13 cellular contexts compared by ENCODE assay signal in the genomic region with DNA sequence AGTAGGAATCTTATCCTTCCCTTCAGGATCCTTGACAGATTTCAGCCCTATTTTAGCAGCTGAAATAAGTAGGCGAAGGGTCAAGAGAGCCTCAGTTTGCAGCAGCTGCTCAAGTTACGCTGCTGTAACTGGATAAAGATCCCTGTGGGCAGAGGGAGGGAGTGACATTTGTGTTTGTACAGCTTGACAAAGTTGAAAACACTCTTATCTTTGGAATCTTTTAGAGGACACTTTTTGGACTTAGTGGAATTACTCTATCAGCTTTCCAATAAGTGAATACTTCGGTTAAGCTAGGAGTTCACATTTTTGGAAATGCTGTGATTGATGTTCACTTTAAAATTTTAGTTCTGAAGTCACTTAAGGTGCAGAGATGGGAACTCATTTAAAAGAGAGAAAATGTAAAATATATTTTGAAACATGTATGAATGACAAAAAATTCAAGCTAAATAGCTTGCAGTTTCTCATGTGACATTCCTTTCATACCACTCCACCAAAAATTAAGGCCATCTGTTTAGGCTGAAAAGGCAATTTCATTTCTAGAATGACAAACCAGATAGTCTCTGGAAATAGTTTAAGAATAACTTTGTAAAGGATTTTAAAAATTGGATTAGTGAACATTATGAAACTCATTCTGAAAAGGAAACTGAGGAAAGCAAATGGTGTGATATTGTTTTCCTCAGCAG. TPM values are rescaled to one million over a fixed set of nuclear protein-coding genes. Genes with fewer than 3 reads are reported as not detected.
DNase-seq lines count a peak whose midpoint lies in the region; ATAC-seq and TF ChIP-seq lines count a peak whose summit lies in the region.
"Had no signal": no experiment of that assay in that cellular context is flagged by ENCODE, and none has a peak within 500 bp of the region (broad histone marks: within the 10 kb centered on the region; RNA-seq: fewer than 3 reads in every experiment).

No MANE protein-coding gene starts in this region.

- no peaks in the 10 kb centered on the region for H3K36me3 ChIP-seq in brain microvascular endothelial cell (replicated peaks)
- no peaks in the 10 kb centered on the region for H3K36me3 ChIP-seq in left lung

- H3K27me3 Mint-ChIP-seq in type B pancreatic cell = no peaks in the 10 kb centered on the region
- H3K27me3 Mint-ChIP-seq in natural killer cell treated with Interleukin-12 subunit alpha and Interleukin-12 subunit beta and Interleukin-15 and Interleukin-18, amount 100 ng/mL, for 72 hours = peaks cover 5 to 13% of the 10 kb centered on the region in 2 donors
- H3K27me3 Mint-ChIP-seq: brain had no signal

- H3K27ac ChIP-seq in brain microvascular endothelial cell (peak overlapping the region; percentile 43), left lung (no peak overlapping the region)

- DNase-seq in SHP77 (lab: John Stamatoyannopoulos, UW) = peak; percentile 37 to 42
- DNase-seq in SHP77 treated with DMSO at 0.1 percent for 48 hours (lab: John Stamatoyannopoulos, UW) = no peak
- DNase-seq in brain microvascular endothelial cell = peak; percentile 53
- DNase-seq in left lung = no peak
- no peak for DNase-seq in type B pancreatic cell (ENCODE audit: extremely low spot score, unreplicated experiment)
- DNase-seq in NCI-H2196 treated with DMSO at 0.1 percent for 48 hours (lab: John Stamatoyannopoulos, UW; ENCODE audit: unreplicated experiment) = no peak
- DNase-seq in GM19238 (ENCODE audit: insufficient read length, low spot score) = no peak
- DNase-seq in natural killer cell treated with Interleukin-12 subunit alpha and Interleukin-12 subunit beta and Interleukin-15 and Interleukin-18, amount 100 ng/mL, for 72 hours (ENCODE audit: low spot score) = no peak
- DNase-seq: GDM1; naive B cell; stimulated activated CD4-positive, alpha-beta T cell treated with anti-CD3 and anti-CD28 coated beads, Interleukin-4, amount 100 ng/mL, for 24 hours; SW 1271 had no signal

- H3K27me3 ChIP-seq in brain microvascular endothelial cell (replicated peaks) (no peaks in the 10 kb centered on the region), left lung (no peaks in the 10 kb centered on the region)

- no peaks in the 10 kb centered on the region for H3K36me3 Mint-ChIP-seq in type B pancreatic cell
- no peaks in the 10 kb centered on the region for H3K36me3 Mint-ChIP-seq in natural killer cell treated with Interleukin-12 subunit alpha and Interleukin-12 subunit beta and Interleukin-15 and Interleukin-18, amount 100 ng/mL, for 72 hours
- H3K36me3 Mint-ChIP-seq: brain, naive B cell had no signal

- peaks cover 50% of the 10 kb centered on the region for H3K4me1 Mint-ChIP-seq in type B pancreatic cell (ENCODE audit: unreplicated experiment)
- H3K4me1 Mint-ChIP-seq in natural killer cell treated with Interleukin-12 subunit alpha and Interleukin-12 subunit beta and Interleukin-15 and Interleukin-18, amount 100 ng/mL, for 72 hours (ENCODE audit: low read depth in 2 of 2) = no peaks in the 10 kb centered on the region
- H3K4me1 Mint-ChIP-seq: naive B cell had no signal

- H3K9me3 ChIP-seq in left lung = no peaks in the 10 kb centered on the region

- peak overlapping the region; percentile 49 for H3K4me3 Mint-ChIP-seq in type B pancreatic cell
- no peak overlapping the region for H3K4me3 Mint-ChIP-seq in natural killer cell treated with Interleukin-12 subunit alpha and Interleukin-12 subunit beta and Interleukin-15 and Interleukin-18, amount 100 ng/mL, for 72 hours
- H3K4me3 Mint-ChIP-seq: naive B cell had no signal

- intact Hi-C loops in left lung (cut with DNase I) = no loop called here

- no peak overlapping the region for H3K4me3 ChIP-seq in brain microvascular endothelial cell (ENCODE audit: low read depth, low read length)
- no peak overlapping the region for H3K4me3 ChIP-seq in left lung

- TF ChIP-seq CTCF in brain microvascular endothelial cell (IDR thresholded peaks at IDR 0.05; ENCODE audit: low read depth, low read length, missing control alignments) (no peak), left lung (IDR thresholded peaks at IDR 0.05) (no peak), type B pancreatic cell (conservative IDR thresholded peaks at IDR 0.05) (no peak)

- no peaks in the 10 kb centered on the region for H3K4me1 ChIP-seq in left lung

- peak overlapping the region; percentile 12 for H3K27ac Mint-ChIP-seq in type B pancreatic cell
- H3K27ac Mint-ChIP-seq in natural killer cell treated with Interleukin-12 subunit alpha and Interleukin-12 subunit beta and Interleukin-15 and Interleukin-18, amount 100 ng/mL, for 72 hours = no peak overlapping the region

- no peaks in the 10 kb centered on the region for H3K9me3 Mint-ChIP-seq in type B pancreatic cell
- H3K9me3 Mint-ChIP-seq in natural killer cell treated with Interleukin-12 subunit alpha and Interleukin-12 subunit beta and Interleukin-15 and Interleukin-18, amount 100 ng/mL, for 72 hours = no peaks in the 10 kb centered on the region
- H3K9me3 Mint-ChIP-seq: brain, naive B cell had no signal

- in situ Hi-C loops in brain microvascular endothelial cell (cut with HindIII; ENCODE audit: low pct_ligation_motif_present, low sequenced_read_pairs) = no loop called here

- ATAC-seq in left lung = peak; percentile 88
- ATAC-seq in natural killer cell treated with Interleukin-12 subunit alpha and Interleukin-12 subunit beta and Interleukin-15 and Interleukin-18, amount 100 ng/mL, for 72 hours = no peak

RNA-seq across cellular contexts. Expression of gene SLC38A4, which starts 55.2 kb away (rescaled TPM):
- total RNA-seq in left lung = 1 to 10 TPM in 1 of 2 donors, under 1 TPM in 1; 0.85 to 1.5 TPM
- total RNA-seq in type B pancreatic cell (ENCODE audit: low replicate concordance) = 11.8 and 14.4 TPM in 2 replicates
- total RNA-seq in natural killer cell treated with Interleukin-12 subunit alpha and Interleukin-12 subunit beta and Interleukin-15 and Interleukin-18, amount 100 ng/mL, for 72 hours = not detected

Comparison
In these comparisons a context has a peak if more than half of its experiments do, and no peak if none do; other contexts are left out.
1. DNase-seq: peak in SHP77 (2 of 2) and brain microvascular endothelial cell (single experiment); none in SHP77 treated with DMSO at 0.1 percent for 48 hours (single experiment), left lung (0 of 2), type B pancreatic cell (single experiment), NCI-H2196 treated with DMSO at 0.1 percent for 48 hours (single experiment), GM19238 (single experiment) and natural killer cell treated with Interleukin-12 subunit alpha and Interleukin-12 subunit beta and Interleukin-15 and Interleukin-18, amount 100 ng/mL, for 72 hours (single experiment).